Comparison of ENCODE assay signal across 18 cellular contexts in the genomic region with DNA sequence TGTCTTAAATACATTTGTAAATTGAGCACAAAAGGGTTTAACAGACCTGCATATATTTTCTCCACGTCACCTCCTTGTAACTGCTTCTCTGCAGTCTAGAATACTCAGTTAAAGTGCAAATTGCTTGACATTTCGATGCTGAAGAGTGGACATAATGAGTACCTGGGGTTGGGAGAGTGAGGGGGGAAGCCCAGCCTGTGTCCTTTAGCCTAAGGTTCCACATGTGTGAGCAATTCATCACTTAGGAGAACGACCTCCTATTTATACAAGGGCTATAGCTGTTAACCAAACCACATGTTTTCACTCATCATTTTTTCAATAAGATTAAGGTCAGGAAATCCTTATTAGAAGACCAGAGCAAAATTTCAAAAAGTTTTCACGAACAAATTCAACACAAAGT.
"Had no signal": no experiment of that assay in that cellular context is flagged by ENCODE, and none has a peak within 500 bp of the region (broad histone marks: within the 10 kb centered on the region; RNA-seq: fewer than 3 reads in every experiment).

No MANE protein-coding gene starts in this region.

- ATAC-seq: esophagus mucosa; gastrocnemius medialis; heart right ventricle; naive thymus-derived CD4-positive, alpha-beta T cell; pancreas; right cardiac atrium; stimulated activated naive CD8-positive, alpha-beta T cell treated with anti-CD3 and anti-CD28 coated beads, Interleukin-15, Interleukin-2, amounts not matched to agents 100 U/mL and 50 U/mL, for 24 hours had no signal

- H3K27ac ChIP-seq: gastrocnemius medialis, heart right ventricle, pancreas, suprapubic skin, thyroid gland had no signal

- H3K36me3 Mint-ChIP-seq: naive thymus-derived CD4-positive, alpha-beta T cell; type B pancreatic cell had no signal

- DNase-seq: effector memory CD4-positive, alpha-beta T cell; gastrocnemius medialis; heart right ventricle; hypothalamus; kidney glomerular epithelial cell; naive thymus-derived CD4-positive, alpha-beta T cell; nucleus accumbens; pancreas; right cardiac atrium; small intestine; stimulated activated CD4-positive, alpha-beta T cell treated with anti-CD3 and anti-CD28 coated beads, Interleukin-12 subunit alpha, Interleukin-12 subunit beta, amount 100 ng/mL, for 4 hours; stimulated activated naive CD8-positive, alpha-beta T cell treated with anti-CD3 and anti-CD28 coated beads, Interleukin-15, Interleukin-2, amounts not matched to agents 100 U/mL and 50 U/mL, for 24 hours; thyroid gland had no signal

- H3K27me3 ChIP-seq: gastrocnemius medialis, heart right ventricle, suprapubic skin, thyroid gland had no signal

- H3K4me1 Mint-ChIP-seq: naive thymus-derived CD4-positive, alpha-beta T cell; neural crest cell had no signal

- H3K27ac Mint-ChIP-seq: naive thymus-derived CD4-positive, alpha-beta T cell; progenitor cell of endocrine pancreas; type B pancreatic cell had no signal

- H3K4me1 ChIP-seq: gastrocnemius medialis, pancreas, suprapubic skin, thyroid gland had no signal

- H3K36me3 ChIP-seq: gastrocnemius medialis, heart right ventricle, pancreas, suprapubic skin, thyroid gland had no signal

- H3K4me3 ChIP-seq: gastrocnemius medialis, heart right ventricle, pancreas, suprapubic skin, thyroid gland had no signal

- H3K9me3 Mint-ChIP-seq: naive thymus-derived CD4-positive, alpha-beta T cell; neural crest cell; type B pancreatic cell had no signal

- H3K4me3 Mint-ChIP-seq: naive thymus-derived CD4-positive, alpha-beta T cell; neural crest cell; type B pancreatic cell had no signal

- H3K9me3 ChIP-seq: gastrocnemius medialis, heart right ventricle, pancreas, suprapubic skin, thyroid gland had no signal

- H3K27me3 Mint-ChIP-seq: naive thymus-derived CD4-positive, alpha-beta T cell; progenitor cell of endocrine pancreas; type B pancreatic cell had no signal
